Comparison of ENCODE assay signal across 28 cellular contexts in the genomic region with DNA sequence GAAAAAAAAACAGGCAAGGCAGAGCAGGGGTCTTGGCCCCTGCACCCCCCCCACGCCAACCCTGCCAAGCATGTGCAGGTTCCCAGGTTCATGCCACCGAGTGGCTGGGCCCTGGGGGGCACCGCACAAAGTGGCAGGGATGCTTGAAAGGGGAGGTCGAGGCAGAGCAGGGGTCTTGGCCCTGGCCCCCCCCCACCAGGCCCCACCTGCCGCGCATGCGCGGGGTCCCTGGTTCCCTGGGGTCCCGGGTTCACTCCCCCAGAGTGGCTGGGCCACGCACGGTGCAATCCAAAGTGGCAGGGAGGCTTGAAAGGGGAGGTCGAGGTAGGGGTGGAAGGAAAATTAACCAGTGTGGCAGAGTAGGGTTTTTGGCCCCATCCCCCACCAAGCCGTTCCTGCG.
"Had no signal": no experiment of that assay in that cellular context is flagged by ENCODE, and none has a peak within 500 bp of the region (broad histone marks: within the 10 kb centered on the region; RNA-seq: fewer than 3 reads in every experiment).

No MANE protein-coding gene starts in this region.

- H3K79me2 ChIP-seq: parathyroid adenoma had no signal

- H3K4me3 ChIP-seq: neural progenitor cell, ovary, psoas muscle, right lobe of liver, sigmoid colon, stomach, thoracic aorta, thyroid gland, tibial nerve, upper lobe of left lung, vagina had no signal

- H3K4me1 Mint-ChIP-seq: natural killer cell; nephron; neural progenitor cell; stimulated activated naive B cell treated with anti-CD40 and anti-IgM and Interleukin-4, amounts not matched to agents 10 μg/mL and 1 μg/mL and 100 μg/mL, for 72 hours had no signal

- H3K9me3 ChIP-seq: psoas muscle, right lobe of liver, thoracic aorta, thyroid gland, vagina had no signal

- H3K4me3 Mint-ChIP-seq: natural killer cell; nephron; neural progenitor cell; stimulated activated effector memory CD8-positive, alpha-beta T cell treated with anti-CD3 and anti-CD28 coated beads, Interleukin-12 subunit alpha, Interleukin-12 subunit beta, amount 100 ng/mL, for 72 hours; stimulated activated naive B cell treated with anti-CD40 and anti-IgM and Interleukin-4, amounts not matched to agents 10 μg/mL and 1 μg/mL and 100 μg/mL, for 72 hours had no signal

- DNase-seq: naive thymus-derived CD4-positive, alpha-beta T cell; natural killer cell; occipital lobe; ovary; posterior cingulate gyrus; psoas muscle; right cardiac atrium; right lobe of liver; sigmoid colon; small intestine; stimulated activated CD4-positive, alpha-beta T cell treated with anti-CD3 and anti-CD28 coated beads, Interleukin-15, amount 100 ng/mL, for 24 hours; stimulated activated CD4-positive, alpha-beta T cell treated with anti-CD3 and anti-CD28 coated beads, Interleukin-2, amount 100 ng/mL, for 24 hours; stimulated activated CD4-positive, alpha-beta T cell treated with anti-CD3 and anti-CD28 coated beads, Interleukin-2, amount 100 ng/mL, for 48 hours; stimulated activated CD4-positive, alpha-beta T cell treated with anti-CD3 and anti-CD28 coated beads, Interleukin-4, amount 100 ng/mL, for 24 hours; stimulated activated naive B cell treated with anti-CD40 and anti-IgM and Interleukin-4, amounts not matched to agents 10 μg/mL and 1 μg/mL and 100 μg/mL, for 72 hours; stimulated activated naive CD4-positive, alpha-beta T cell treated with Interleukin-2 at 50 U/mL for 16 hours; stomach; thyroid gland; trophoblast cell had no signal

- H3K9ac ChIP-seq: neural progenitor cell, parathyroid adenoma had no signal

- H3K27me3 ChIP-seq: neural progenitor cell, ovary, right lobe of liver, thyroid gland, tibial nerve, upper lobe of left lung, vagina had no signal

- H3K36me3 Mint-ChIP-seq: natural killer cell, neural progenitor cell had no signal

- H3K27ac ChIP-seq: neural progenitor cell, ovary, parathyroid adenoma, psoas muscle, right lobe of liver, sigmoid colon, stomach, thoracic aorta, thyroid gland, tibial nerve, upper lobe of left lung, vagina had no signal

- H3K36me3 ChIP-seq: neural progenitor cell, ovary, right lobe of liver, sigmoid colon, stomach, thoracic aorta, thyroid gland, tibial nerve, upper lobe of left lung, vagina had no signal

- ATAC-seq: naive thymus-derived CD4-positive, alpha-beta T cell; natural killer cell; psoas muscle; right cardiac atrium; right lobe of liver; stimulated activated effector memory CD8-positive, alpha-beta T cell treated with anti-CD3 and anti-CD28 coated beads, Interleukin-12 subunit alpha, Interleukin-12 subunit beta, amount 100 ng/mL, for 72 hours; stimulated activated naive B cell treated with anti-CD40 and anti-IgM and Interleukin-4, amounts not matched to agents 10 μg/mL and 1 μg/mL and 100 μg/mL, for 72 hours had no signal

- H3K27me3 Mint-ChIP-seq: progenitor cell of endocrine pancreas had no signal

- H2AFZ ChIP-seq: neural progenitor cell, parathyroid adenoma had no signal

- H3K4me2 ChIP-seq: neural progenitor cell had no signal

- H3K4me1 ChIP-seq: neural progenitor cell, parathyroid adenoma, psoas muscle, right lobe of liver, sigmoid colon, stomach, thyroid gland, tibial nerve, upper lobe of left lung, vagina had no signal

- H3K27ac Mint-ChIP-seq: naive thymus-derived CD4-positive, alpha-beta T cell; natural killer cell; nephron; neural progenitor cell; progenitor cell of endocrine pancreas; stimulated activated effector memory CD8-positive, alpha-beta T cell treated with anti-CD3 and anti-CD28 coated beads, Interleukin-12 subunit alpha, Interleukin-12 subunit beta, amount 100 ng/mL, for 72 hours; stimulated activated naive B cell treated with anti-CD40 and anti-IgM and Interleukin-4, amounts not matched to agents 10 μg/mL and 1 μg/mL and 100 μg/mL, for 72 hours had no signal
